In the genomic region with DNA sequence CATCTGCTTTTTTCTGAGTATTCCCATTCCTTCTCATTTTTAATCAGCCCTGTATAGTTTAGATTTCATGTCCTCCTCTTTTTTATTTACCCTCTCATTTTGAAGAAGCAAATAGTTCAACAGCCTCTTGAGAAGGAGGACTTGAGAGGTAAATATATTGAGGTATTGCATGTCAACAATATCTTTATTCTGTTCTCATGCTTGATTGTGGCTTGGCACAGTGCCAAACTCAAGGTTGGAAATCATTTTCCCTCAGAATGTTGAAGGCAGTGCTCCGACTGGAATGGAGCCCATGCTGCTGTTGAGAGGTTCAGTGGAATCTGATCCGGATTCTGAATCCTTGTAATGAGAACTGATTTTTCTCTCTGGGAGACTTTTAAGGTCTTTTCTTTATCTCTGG, we compare ENCODE assay signal across 1 cellular context.
TF ChIP-seq lines count a peak whose summit lies in the region.

No MANE protein-coding gene starts in this region.

TF ChIP-seq in HEK293, 187 proteins besides CTCF, POLR2A, EP300 and RAD21 (continued from another document and continues in another):
- TF ChIP-seq, protein P1, sequence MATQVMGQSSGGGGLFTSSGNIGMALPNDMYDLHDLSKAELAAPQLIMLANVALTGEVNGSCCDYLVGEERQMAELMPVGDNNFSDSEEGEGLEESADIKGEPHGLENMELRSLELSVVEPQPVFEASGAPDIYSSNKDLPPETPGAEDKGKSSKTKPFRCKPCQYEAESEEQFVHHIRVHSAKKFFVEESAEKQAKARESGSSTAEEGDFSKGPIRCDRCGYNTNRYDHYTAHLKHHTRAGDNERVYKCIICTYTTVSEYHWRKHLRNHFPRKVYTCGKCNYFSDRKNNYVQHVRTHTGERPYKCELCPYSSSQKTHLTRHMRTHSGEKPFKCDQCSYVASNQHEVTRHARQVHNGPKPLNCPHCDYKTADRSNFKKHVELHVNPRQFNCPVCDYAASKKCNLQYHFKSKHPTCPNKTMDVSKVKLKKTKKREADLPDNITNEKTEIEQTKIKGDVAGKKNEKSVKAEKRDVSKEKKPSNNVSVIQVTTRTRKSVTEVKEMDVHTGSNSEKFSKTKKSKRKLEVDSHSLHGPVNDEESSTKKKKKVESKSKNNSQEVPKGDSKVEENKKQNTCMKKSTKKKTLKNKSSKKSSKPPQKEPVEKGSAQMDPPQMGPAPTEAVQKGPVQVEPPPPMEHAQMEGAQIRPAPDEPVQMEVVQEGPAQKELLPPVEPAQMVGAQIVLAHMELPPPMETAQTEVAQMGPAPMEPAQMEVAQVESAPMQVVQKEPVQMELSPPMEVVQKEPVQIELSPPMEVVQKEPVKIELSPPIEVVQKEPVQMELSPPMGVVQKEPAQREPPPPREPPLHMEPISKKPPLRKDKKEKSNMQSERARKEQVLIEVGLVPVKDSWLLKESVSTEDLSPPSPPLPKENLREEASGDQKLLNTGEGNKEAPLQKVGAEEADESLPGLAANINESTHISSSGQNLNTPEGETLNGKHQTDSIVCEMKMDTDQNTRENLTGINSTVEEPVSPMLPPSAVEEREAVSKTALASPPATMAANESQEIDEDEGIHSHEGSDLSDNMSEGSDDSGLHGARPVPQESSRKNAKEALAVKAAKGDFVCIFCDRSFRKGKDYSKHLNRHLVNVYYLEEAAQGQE (tag by site-specific recombination; IDR thresholded peaks at IDR 0.05): no peak
- TF ChIP-seq ZNF311 (tag by site-specific recombination; IDR thresholded peaks at IDR 0.05; ENCODE audit: borderline replicate concordance) (no peak), KLF10 (tag by site-specific recombination; IDR thresholded peaks at IDR 0.05) (peak; percentile 94), ZFP69B (tag by site-specific recombination; IDR thresholded peaks at IDR 0.05) (no peak), ZNF707 (tag by site-specific recombination; IDR thresholded peaks at IDR 0.05) (no peak), ZNF777 (tag by site-specific recombination; IDR thresholded peaks at IDR 0.05; ENCODE audit: borderline replicate concordance) (no peak), ZNF473 (tag by site-specific recombination; IDR thresholded peaks at IDR 0.05) (no peak; the same call in 1 of the 2 replicates), ZNF514 (tag by site-specific recombination; IDR thresholded peaks at IDR 0.05) (no peak), ZNF121 (tag by site-specific recombination; IDR thresholded peaks at IDR 0.05) (no peak), ZNF48 (tag by site-specific recombination; IDR thresholded peaks at IDR 0.05) (no peak), ZNF529 (tag by site-specific recombination; IDR thresholded peaks at IDR 0.05; ENCODE audit: insufficient replicate concordance) (peak; percentile 87), ZNF138 (tag by site-specific recombination; IDR thresholded peaks at IDR 0.05; ENCODE audit: borderline replicate concordance) (no peak), ZNF544 (tag by site-specific recombination; IDR thresholded peaks at IDR 0.05) (peak; percentile 97), ZNF623 (tag by site-specific recombination; IDR thresholded peaks at IDR 0.05) (no peak), ZNF561 (tag by site-specific recombination; IDR thresholded peaks at IDR 0.05; ENCODE audit: borderline replicate concordance) (peak; percentile 99), ZNF24 (tag by site-specific recombination; IDR thresholded peaks at IDR 0.05) (no peak), ZNF239 (tag by site-specific recombination; IDR thresholded peaks at IDR 0.05) (no peak), ZSCAN23 (tag by site-specific recombination; IDR thresholded peaks at IDR 0.05) (no peak), BCL11B (tag by site-specific recombination; IDR thresholded peaks at IDR 0.05; ENCODE audit: low read depth) (no peak), ZBTB20 (tag by site-specific recombination; IDR thresholded peaks at IDR 0.05) (no peak), ZNF394 (tag by site-specific recombination; IDR thresholded peaks at IDR 0.05; ENCODE audit: borderline replicate concordance) (no peak; the same call in 1 of the 2 replicates), ZSCAN30 (tag by site-specific recombination; IDR thresholded peaks at IDR 0.05) (peak; percentile 90), ZNF664 (tag by site-specific recombination; IDR thresholded peaks at IDR 0.05) (no peak), ZNF157 (tag by site-specific recombination; IDR thresholded peaks at IDR 0.05) (no peak), ZBTB8A (tag by site-specific recombination; IDR thresholded peaks at IDR 0.05) (0 out of 2 replicates have a peak, but pooled peaks have one; percentile 33), ZNF701 (tag by site-specific recombination; IDR thresholded peaks at IDR 0.05) (no peak), MZF1 (tag by site-specific recombination; IDR thresholded peaks at IDR 0.05; ENCODE audit: borderline replicate concordance) (peak; percentile 88; the same call in 1 of the 2 replicates), ZNF350 (tag by site-specific recombination; IDR thresholded peaks at IDR 0.05) (peak; percentile 97), ZNF175 (tag by site-specific recombination; IDR thresholded peaks at IDR 0.05) (no peak), HOXD13 (CRISPR knock-in tag; IDR thresholded peaks at IDR 0.05; ENCODE audit: borderline replicate concordance) (no peak), ZBTB17 (tag by site-specific recombination; IDR thresholded peaks at IDR 0.05) (peak; percentile 64)
- TF ChIP-seq, protein P2, sequence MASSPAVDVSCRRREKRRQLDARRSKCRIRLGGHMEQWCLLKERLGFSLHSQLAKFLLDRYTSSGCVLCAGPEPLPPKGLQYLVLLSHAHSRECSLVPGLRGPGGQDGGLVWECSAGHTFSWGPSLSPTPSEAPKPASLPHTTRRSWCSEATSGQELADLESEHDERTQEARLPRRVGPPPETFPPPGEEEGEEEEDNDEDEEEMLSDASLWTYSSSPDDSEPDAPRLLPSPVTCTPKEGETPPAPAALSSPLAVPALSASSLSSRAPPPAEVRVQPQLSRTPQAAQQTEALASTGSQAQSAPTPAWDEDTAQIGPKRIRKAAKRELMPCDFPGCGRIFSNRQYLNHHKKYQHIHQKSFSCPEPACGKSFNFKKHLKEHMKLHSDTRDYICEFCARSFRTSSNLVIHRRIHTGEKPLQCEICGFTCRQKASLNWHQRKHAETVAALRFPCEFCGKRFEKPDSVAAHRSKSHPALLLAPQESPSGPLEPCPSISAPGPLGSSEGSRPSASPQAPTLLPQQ (tag by site-specific recombination; IDR thresholded peaks at IDR 0.05): 0 out of 2 replicates have a peak, but pooled peaks have one; percentile 19
- TF ChIP-seq, protein P3, sequence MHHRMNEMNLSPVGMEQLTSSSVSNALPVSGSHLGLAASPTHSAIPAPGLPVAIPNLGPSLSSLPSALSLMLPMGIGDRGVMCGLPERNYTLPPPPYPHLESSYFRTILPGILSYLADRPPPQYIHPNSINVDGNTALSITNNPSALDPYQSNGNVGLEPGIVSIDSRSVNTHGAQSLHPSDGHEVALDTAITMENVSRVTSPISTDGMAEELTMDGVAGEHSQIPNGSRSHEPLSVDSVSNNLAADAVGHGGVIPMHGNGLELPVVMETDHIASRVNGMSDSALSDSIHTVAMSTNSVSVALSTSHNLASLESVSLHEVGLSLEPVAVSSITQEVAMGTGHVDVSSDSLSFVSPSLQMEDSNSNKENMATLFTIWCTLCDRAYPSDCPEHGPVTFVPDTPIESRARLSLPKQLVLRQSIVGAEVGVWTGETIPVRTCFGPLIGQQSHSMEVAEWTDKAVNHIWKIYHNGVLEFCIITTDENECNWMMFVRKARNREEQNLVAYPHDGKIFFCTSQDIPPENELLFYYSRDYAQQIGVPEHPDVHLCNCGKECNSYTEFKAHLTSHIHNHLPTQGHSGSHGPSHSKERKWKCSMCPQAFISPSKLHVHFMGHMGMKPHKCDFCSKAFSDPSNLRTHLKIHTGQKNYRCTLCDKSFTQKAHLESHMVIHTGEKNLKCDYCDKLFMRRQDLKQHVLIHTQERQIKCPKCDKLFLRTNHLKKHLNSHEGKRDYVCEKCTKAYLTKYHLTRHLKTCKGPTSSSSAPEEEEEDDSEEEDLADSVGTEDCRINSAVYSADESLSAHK (tag by site-specific recombination; IDR thresholded peaks at IDR 0.05): peak; percentile 52; the same call in 1 of the 2 replicates
- TF ChIP-seq, protein P4, sequence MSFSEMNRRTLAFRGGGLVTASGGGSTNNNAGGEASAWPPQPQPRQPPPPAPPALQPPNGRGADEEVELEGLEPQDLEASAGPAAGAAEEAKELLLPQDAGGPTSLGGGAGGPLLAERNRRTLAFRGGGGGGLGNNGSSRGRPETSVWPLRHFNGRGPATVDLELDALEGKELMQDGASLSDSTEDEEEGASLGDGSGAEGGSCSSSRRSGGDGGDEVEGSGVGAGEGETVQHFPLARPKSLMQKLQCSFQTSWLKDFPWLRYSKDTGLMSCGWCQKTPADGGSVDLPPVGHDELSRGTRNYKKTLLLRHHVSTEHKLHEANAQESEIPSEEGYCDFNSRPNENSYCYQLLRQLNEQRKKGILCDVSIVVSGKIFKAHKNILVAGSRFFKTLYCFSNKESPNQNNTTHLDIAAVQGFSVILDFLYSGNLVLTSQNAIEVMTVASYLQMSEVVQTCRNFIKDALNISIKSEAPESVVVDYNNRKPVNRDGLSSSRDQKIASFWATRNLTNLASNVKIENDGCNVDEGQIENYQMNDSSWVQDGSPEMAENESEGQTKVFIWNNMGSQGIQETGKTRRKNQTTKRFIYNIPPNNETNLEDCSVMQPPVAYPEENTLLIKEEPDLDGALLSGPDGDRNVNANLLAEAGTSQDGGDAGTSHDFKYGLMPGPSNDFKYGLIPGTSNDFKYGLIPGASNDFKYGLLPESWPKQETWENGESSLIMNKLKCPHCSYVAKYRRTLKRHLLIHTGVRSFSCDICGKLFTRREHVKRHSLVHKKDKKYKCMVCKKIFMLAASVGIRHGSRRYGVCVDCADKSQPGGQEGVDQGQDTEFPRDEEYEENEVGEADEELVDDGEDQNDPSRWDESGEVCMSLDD (tag by site-specific recombination; IDR thresholded peaks at IDR 0.05): no peak
- TF ChIP-seq, protein P5, sequence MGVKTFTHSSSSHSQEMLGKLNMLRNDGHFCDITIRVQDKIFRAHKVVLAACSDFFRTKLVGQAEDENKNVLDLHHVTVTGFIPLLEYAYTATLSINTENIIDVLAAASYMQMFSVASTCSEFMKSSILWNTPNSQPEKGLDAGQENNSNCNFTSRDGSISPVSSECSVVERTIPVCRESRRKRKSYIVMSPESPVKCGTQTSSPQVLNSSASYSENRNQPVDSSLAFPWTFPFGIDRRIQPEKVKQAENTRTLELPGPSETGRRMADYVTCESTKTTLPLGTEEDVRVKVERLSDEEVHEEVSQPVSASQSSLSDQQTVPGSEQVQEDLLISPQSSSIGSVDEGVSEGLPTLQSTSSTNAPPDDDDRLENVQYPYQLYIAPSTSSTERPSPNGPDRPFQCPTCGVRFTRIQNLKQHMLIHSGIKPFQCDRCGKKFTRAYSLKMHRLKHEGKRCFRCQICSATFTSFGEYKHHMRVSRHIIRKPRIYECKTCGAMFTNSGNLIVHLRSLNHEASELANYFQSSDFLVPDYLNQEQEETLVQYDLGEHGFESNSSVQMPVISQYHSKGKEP (tag by site-specific recombination; IDR thresholded peaks at IDR 0.05): peak; percentile 98
- TF ChIP-seq, protein P6, sequence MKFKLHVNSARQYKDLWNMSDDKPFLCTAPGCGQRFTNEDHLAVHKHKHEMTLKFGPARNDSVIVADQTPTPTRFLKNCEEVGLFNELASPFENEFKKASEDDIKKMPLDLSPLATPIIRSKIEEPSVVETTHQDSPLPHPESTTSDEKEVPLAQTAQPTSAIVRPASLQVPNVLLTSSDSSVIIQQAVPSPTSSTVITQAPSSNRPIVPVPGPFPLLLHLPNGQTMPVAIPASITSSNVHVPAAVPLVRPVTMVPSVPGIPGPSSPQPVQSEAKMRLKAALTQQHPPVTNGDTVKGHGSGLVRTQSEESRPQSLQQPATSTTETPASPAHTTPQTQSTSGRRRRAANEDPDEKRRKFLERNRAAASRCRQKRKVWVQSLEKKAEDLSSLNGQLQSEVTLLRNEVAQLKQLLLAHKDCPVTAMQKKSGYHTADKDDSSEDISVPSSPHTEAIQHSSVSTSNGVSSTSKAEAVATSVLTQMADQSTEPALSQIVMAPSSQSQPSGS (tag by site-specific recombination; IDR thresholded peaks at IDR 0.05; ENCODE audit: low read depth): no peak
- TF ChIP-seq, protein P7, sequence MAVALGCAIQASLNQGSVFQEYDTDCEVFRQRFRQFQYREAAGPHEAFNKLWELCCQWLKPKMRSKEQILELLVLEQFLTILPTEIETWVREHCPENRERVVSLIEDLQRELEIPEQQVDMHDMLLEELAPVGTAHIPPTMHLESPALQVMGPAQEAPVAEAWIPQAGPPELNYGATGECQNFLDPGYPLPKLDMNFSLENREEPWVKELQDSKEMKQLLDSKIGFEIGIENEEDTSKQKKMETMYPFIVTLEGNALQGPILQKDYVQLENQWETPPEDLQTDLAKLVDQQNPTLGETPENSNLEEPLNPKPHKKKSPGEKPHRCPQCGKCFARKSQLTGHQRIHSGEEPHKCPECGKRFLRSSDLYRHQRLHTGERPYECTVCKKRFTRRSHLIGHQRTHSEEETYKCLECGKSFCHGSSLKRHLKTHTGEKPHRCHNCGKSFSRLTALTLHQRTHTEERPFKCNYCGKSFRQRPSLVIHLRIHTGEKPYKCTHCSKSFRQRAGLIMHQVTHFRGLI (tag by site-specific recombination; IDR thresholded peaks at IDR 0.05): 0 out of 2 replicates have a peak, but pooled peaks have one; percentile 39
- TF ChIP-seq, protein P8, sequence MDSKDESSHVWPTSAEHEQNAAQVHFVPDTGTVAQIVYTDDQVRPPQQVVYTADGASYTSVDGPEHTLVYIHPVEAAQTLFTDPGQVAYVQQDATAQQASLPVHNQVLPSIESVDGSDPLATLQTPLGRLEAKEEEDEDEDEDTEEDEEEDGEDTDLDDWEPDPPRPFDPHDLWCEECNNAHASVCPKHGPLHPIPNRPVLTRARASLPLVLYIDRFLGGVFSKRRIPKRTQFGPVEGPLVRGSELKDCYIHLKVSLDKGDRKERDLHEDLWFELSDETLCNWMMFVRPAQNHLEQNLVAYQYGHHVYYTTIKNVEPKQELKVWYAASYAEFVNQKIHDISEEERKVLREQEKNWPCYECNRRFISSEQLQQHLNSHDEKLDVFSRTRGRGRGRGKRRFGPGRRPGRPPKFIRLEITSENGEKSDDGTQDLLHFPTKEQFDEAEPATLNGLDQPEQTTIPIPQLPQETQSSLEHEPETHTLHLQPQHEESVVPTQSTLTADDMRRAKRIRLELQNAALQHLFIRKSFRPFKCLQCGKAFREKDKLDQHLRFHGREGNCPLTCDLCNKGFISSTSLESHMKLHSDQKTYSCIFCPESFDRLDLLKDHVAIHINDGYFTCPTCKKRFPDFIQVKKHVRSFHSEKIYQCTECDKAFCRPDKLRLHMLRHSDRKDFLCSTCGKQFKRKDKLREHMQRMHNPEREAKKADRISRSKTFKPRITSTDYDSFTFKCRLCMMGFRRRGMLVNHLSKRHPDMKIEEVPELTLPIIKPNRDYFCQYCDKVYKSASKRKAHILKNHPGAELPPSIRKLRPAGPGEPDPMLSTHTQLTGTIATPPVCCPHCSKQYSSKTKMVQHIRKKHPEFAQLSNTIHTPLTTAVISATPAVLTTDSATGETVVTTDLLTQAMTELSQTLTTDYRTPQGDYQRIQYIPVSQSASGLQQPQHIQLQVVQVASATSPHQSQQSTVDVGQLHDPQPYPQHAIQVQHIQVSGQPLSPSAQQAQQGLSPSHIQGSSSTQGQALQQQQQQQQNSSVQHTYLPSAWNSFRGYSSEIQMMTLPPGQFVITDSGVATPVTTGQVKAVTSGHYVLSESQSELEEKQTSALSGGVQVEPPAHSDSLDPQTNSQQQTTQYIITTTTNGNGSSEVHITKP (tag by site-specific recombination; IDR thresholded peaks at IDR 0.05): peak; percentile 34; the same call in 1 of the 2 replicates
